10 cellular contexts compared by ENCODE assay signal in genomic region chr15:51878446-51879386, GRCh38. TPM values are rescaled to one million over a fixed set of nuclear protein-coding genes. Genes with fewer than 3 reads are reported as not detected.
A peak's percentile ranks its signal among the peaks of the same experiment; 100 is the strongest.
DNase-seq lines count a peak whose midpoint lies in the region; ATAC-seq and TF ChIP-seq lines count a peak whose summit lies in the region.
"Had no signal": no experiment of that assay in that cellular context is flagged by ENCODE, and none has a peak within 500 bp of the region (broad histone marks: within the 10 kb centered on the region; RNA-seq: fewer than 3 reads in every experiment).

No MANE protein-coding gene starts in this region.

- H3K27me3 ChIP-seq in IMR-90 (ENCODE audit: control insufficient read depth, insufficient read depth, low read length) (no peaks in the 10 kb centered on the region), body of pancreas (no peaks in the 10 kb centered on the region), smooth muscle cell (ENCODE audit: low read depth) (no peaks in the 10 kb centered on the region)

- H2BK15ac ChIP-seq in IMR-90 (ENCODE audit: low read depth, low read length): peak overlapping the region; percentile 44; the same call in 1 of the 3 replicates

- no peak for TF ChIP-seq POLR2A in IMR-90 (IDR thresholded peaks at IDR 0.05; ENCODE audit: low read depth, low read length)
- no peak for TF ChIP-seq POLR2A in body of pancreas (IDR thresholded peaks at IDR 0.05)

- H2BK20ac ChIP-seq in IMR-90 (ENCODE audit: low read depth, low read length): peak overlapping the region; percentile 31; the same call in 1 of the 2 replicates

- H3K4me1 ChIP-seq in IMR-90 (ENCODE audit: control insufficient read depth, insufficient read depth, low read length): peaks cover 11% of the 10 kb centered on the region; the same call in 1 of the 2 replicates
- H3K4me1 ChIP-seq in body of pancreas: peaks cover 33% of the 10 kb centered on the region
- peaks cover 30% of the 10 kb centered on the region for H3K4me1 ChIP-seq in smooth muscle cell (ENCODE audit: low read depth)

- H2BK5ac ChIP-seq in IMR-90 (ENCODE audit: low read depth, low read length, poor library complexity, severe bottlenecking): peak overlapping the region; percentile 90

- peak overlapping the region; percentile 60; the same call in 1 of the 2 replicates for H3K4me2 ChIP-seq in IMR-90 (ENCODE audit: low read depth, low read length)
- peak overlapping the region; percentile 43 for H3K4me2 ChIP-seq in smooth muscle cell

- no peak for TF ChIP-seq RAD21 in IMR-90 (IDR thresholded peaks at IDR 0.05; ENCODE audit: low read length)

- H3K27ac ChIP-seq in IMR-90 (ENCODE audit: insufficient read depth, low read length) (no peak overlapping the region), body of pancreas (peak overlapping the region in 3 of 4 donors; percentile 45 to 79 (median 76)), smooth muscle cell (ENCODE audit: low read depth) (peak overlapping the region; percentile 86)

- H3K79me2 ChIP-seq in smooth muscle cell (ENCODE audit: low read depth): peaks cover 55% of the 10 kb centered on the region

- peak overlapping the region; percentile 13; the same call in 1 of the 2 replicates for H2AK5ac ChIP-seq in IMR-90 (ENCODE audit: low read depth, low read length)

- H3K4ac ChIP-seq in IMR-90 (ENCODE audit: low read depth, low read length): no peak overlapping the region; the same call in 1 of the 2 replicates

- peak; percentile 62 for DNase-seq in IMR-90
- peak in 1 of 4 donors; percentile 31 for DNase-seq in body of pancreas
- DNase-seq in iris pigment epithelial cell (ENCODE audit: low read depth): peak; percentile 82
- no peak for DNase-seq in smooth muscle cell (lab: John Stamatoyannopoulos, UW; ENCODE audit: unreplicated experiment)
- no peak for DNase-seq in COLO668 (lab: John Stamatoyannopoulos, UW; ENCODE audit: unreplicated experiment)
- DNase-seq: activated effector memory CD4-positive, alpha-beta T cell treated with anti-CD3 and anti-CD28 coated beads, Interleukin-2, amount 50 U/mL, for 16 hours; substantia nigra had no signal

- no peak overlapping the region for H3K9ac ChIP-seq in IMR-90 (ENCODE audit: low read depth, low read length)
- H3K9ac ChIP-seq in smooth muscle cell (ENCODE audit: low read depth): peak overlapping the region; percentile 42

- H4K20me1 ChIP-seq in IMR-90 (ENCODE audit: insufficient read depth, low read length) (no peaks in the 10 kb centered on the region; the same call in 1 of the 2 replicates), smooth muscle cell (ENCODE audit: low read depth) (peaks cover 34% of the 10 kb centered on the region)

- 0 out of 2 replicates have a peak overlapping the region, but pooled peaks have one; percentile 56 for H2BK120ac ChIP-seq in IMR-90 (ENCODE audit: low read depth, low read length)

- no peak overlapping the region for H4K91ac ChIP-seq in IMR-90 (ENCODE audit: insufficient read depth, low read depth, low read length)

- peak overlapping the region; percentile 57; the same call in 1 of the 2 replicates for H3K18ac ChIP-seq in IMR-90 (ENCODE audit: low read depth, low read length)

- peak overlapping the region in 1 of 2 experiments; percentile 49; a peak in 1 of 4 replicates for H4K8ac ChIP-seq in IMR-90 (ENCODE audit: low read depth in 2 of 2, low read length in 2 of 2)

- H3K36me3 ChIP-seq in IMR-90 (ENCODE audit: control insufficient read depth, insufficient read depth, low read length): peaks cover 4% of the 10 kb centered on the region; the same call in 1 of the 2 replicates
- H3K36me3 ChIP-seq in body of pancreas (replicated peaks in 1 of 2; ENCODE audit: insufficient read depth in 1 of 2, low read depth in 2 of 2): no peaks in the 10 kb centered on the region
- H3K36me3 ChIP-seq in smooth muscle cell (ENCODE audit: low read depth): no peaks in the 10 kb centered on the region

- peaks cover 17% of the 10 kb centered on the region for H3F3A ChIP-seq in smooth muscle cell (ENCODE audit: low read depth)

- H3K4me3 ChIP-seq in IMR-90 (ENCODE audit: insufficient read depth, low read depth, low read length): no peak overlapping the region
- H3K4me3 ChIP-seq in body of pancreas: no peak overlapping the region
- no peak overlapping the region for H3K4me3 ChIP-seq in smooth muscle cell

- H3K14ac ChIP-seq in IMR-90 (replicated peaks; ENCODE audit: low read depth, low read length): peak overlapping the region; percentile 18; the same call in 1 of the 2 replicates

- intact Hi-C loops in IMR-90 (cut with micrococcal nuclease): loop anchor here (10.0 kb wide), 1 partner anchor 1524 kb away; the partner anchor contains the start of gene GABPB1
- intact Hi-C loops in body of pancreas (cut with DNase I): no loop called here

- POLR2A ChIA-PET in IMR-90 (lab: Charles Lee; ENCODE audit: unreplicated experiment): no interaction called here

- CTCF ChIA-PET in IMR-90 (lab: Yijun Ruan, JAX): interaction anchor here (1.1 kb wide), 1 partner anchor 16 kb away, joined by 7 read pairs; no protein-coding TSS in a partner anchor

- H2AFZ ChIP-seq in IMR-90 (replicated peaks; ENCODE audit: low read length, poor library complexity) (no peak overlapping the region), smooth muscle cell (ENCODE audit: low read depth) (no peak overlapping the region)

- no CpG with 5 or more reads among the region's 1 CpG for WGBS in IMR-90 (ENCODE audit: extremely low coverage in 2 of 2, insufficient read length in 1 of 2), 2 experiments
- WGBS in body of pancreas, 2 donors: 11 to 15% methylated on average over 1 of the region's 1 CpG
- 62% methylated on average over 1 of the region's 1 CpG for WGBS in smooth muscle cell (ENCODE audit: low lambda C conversion rate)

- H4K5ac ChIP-seq in IMR-90 (ENCODE audit: low read depth, low read length): no peak overlapping the region; the same call in 1 of the 2 replicates

- BruUV-seq in IMR-90 (replicated peaks; lab: Mats Ljungman, UMichigan): no TSS peak

- H3K9me3 ChIP-seq in IMR-90 (ENCODE audit: control insufficient read depth, insufficient read depth, low read length): no peaks in the 10 kb centered on the region
- H3K9me3 ChIP-seq in body of pancreas: no peaks in the 10 kb centered on the region
- H3K9me3 ChIP-seq in smooth muscle cell (replicated peaks; ENCODE audit: low read depth): no peaks in the 10 kb centered on the region

- ATAC-seq in IMR-90 (ENCODE audit: low read depth) (peak; percentile 16; the same call in 1 of the 2 replicates), body of pancreas (peak; percentile 92), HG02938 (IDR thresholded peaks at IDR 0.05; ENCODE audit: unreplicated experiment) (no peak), GM19023 (IDR thresholded peaks at IDR 0.05; ENCODE audit: unreplicated experiment) (no peak), HG03097 (IDR thresholded peaks at IDR 0.05; ENCODE audit: low FRiP score, unreplicated experiment) (no peak)

- dilution Hi-C loops in IMR-90 (cut with HindIII; ENCODE audit: low sequenced_read_pairs, unreplicated experiment): no loop called here

- in situ Hi-C loops in IMR-90 (cut with MboI; ENCODE audit: low sequenced_read_pairs): no loop called here

- H3K9me1 ChIP-seq in IMR-90 (ENCODE audit: insufficient read depth, low read length): peaks cover 11% of the 10 kb centered on the region; the same call in 1 of the 2 replicates

- no peak overlapping the region for H2AK9ac ChIP-seq in IMR-90 (replicated peaks; ENCODE audit: low read depth, low read length, poor library complexity)

- no peak overlapping the region for H3K56ac ChIP-seq in IMR-90 (ENCODE audit: extremely low read depth, insufficient read depth, low read length)

- peaks cover 21 to 48% of the 10 kb centered on the region in 2 experiments for H3K79me1 ChIP-seq in IMR-90 (ENCODE audit: low read depth in 1 of 2, low read length in 2 of 2)

- no peak overlapping the region for H3K23ac ChIP-seq in IMR-90 (ENCODE audit: low read depth, low read length)

- TF ChIP-seq CTCF in IMR-90 (conservative IDR thresholded peaks at IDR 0.05; ENCODE audit: low read depth, low read length) (no peak), body of pancreas (IDR thresholded peaks at IDR 0.05) (no peak), smooth muscle cell (IDR thresholded peaks at IDR 0.05; ENCODE audit: borderline replicate concordance, insufficient read depth, poor library complexity, severe bottlenecking) (no peak)

TF ChIP-seq in IMR-90, 13 proteins besides CTCF, POLR2A, EP300 and RAD21:
- TF ChIP-seq RCOR1 (IDR thresholded peaks at IDR 0.05; ENCODE audit: insufficient replicate concordance, low read length) (no peak), CEBPB (IDR thresholded peaks at IDR 0.05; ENCODE audit: low read depth, low read length) (peak; percentile 76), MAFK (IDR thresholded peaks at IDR 0.05; ENCODE audit: low read depth, low read length) (no peak)

RNA-seq across cellular contexts. Expression of gene TMOD3, which starts 49.3 kb away (rescaled TPM):
- total RNA-seq in IMR-90 (2012; rRNA removed) (22.0 and 51.1 TPM in 2 replicates), body of pancreas (10 to 100 TPM in 1 of 2 donors, 1 to 10 TPM in 1; 9.2 to 11.2 TPM), smooth muscle cell (35.7 and 57.1 TPM in 2 replicates)
- polyA plus RNA-seq in IMR-90 (2012; rRNA removed) (7.4 and 10.7 TPM in 2 replicates), smooth muscle cell (18.6 and 32.0 TPM in 2 replicates)
- 2.5 and 4.7 TPM in 2 replicates for polyA plus RNA-seq in IMR-90 (2012; cell fraction: cytosol; rRNA removed)
- 2.7 and 5.9 TPM in 2 replicates for polyA plus RNA-seq in IMR-90 (2012; cell fraction: nucleus; rRNA removed; ENCODE audit: low replicate concordance)

Comparison
In these comparisons a context has a peak if more than half of its experiments do, and no peak if none do; other contexts are left out.
1. ATAC-seq: peak in IMR-90 (single experiment) and body of pancreas (single experiment); none in HG02938 (single experiment), GM19023 (single experiment) and HG03097 (single experiment).
2. DNase-seq: peak in IMR-90 (single experiment) and iris pigment epithelial cell (single experiment); none in smooth muscle cell (single experiment) and COLO668 (single experiment).